ENCODE assay signal across 14 cellular contexts in genomic region chr9:113636165-113636564, GRCh38.
DNase-seq lines count a peak whose midpoint lies in the region; TF ChIP-seq lines count a peak whose summit lies in the region.
"Had no signal": no experiment of that assay in that cellular context is flagged by ENCODE, and none has a peak within 500 bp of the region (broad histone marks: within the 10 kb centered on the region; RNA-seq: fewer than 3 reads in every experiment).

No MANE protein-coding gene starts in this region.

- peak overlapping the region; percentile 97 for H3K27ac Mint-ChIP-seq in endothelial cell (ENCODE audit: unreplicated experiment)

- TF ChIP-seq POLR2A in erythroblast (IDR thresholded peaks at IDR 0.05; ENCODE audit: low read length) = no peak

- no peaks in the 10 kb centered on the region for H3K9me3 Mint-ChIP-seq in endothelial cell (ENCODE audit: unreplicated experiment)

- DNase-seq in DMS 273 (lab: John Stamatoyannopoulos, UW; ENCODE audit: unreplicated experiment) (peak; percentile 59), DMS 273 treated with DMSO at 0.1 percent for 48 hours (lab: John Stamatoyannopoulos, UW) (no peak), NCI-H1092 (lab: John Stamatoyannopoulos, UW) (peak; percentile 46), endothelial cell (ENCODE audit: low spot score) (no peak), posterior vena cava (ENCODE audit: low spot score) (peak; percentile 55), erythroblast (lab: John Stamatoyannopoulos, UW) (no peak), EL (no peak)
- no peak for DNase-seq in stimulated activated CD4-positive, alpha-beta T cell treated with anti-CD3 and anti-CD28 coated beads, Interleukin-15, amount 100 ng/mL, for 24 hours
- DNase-seq: activated naive CD4-positive, alpha-beta T cell treated with anti-CD3 and anti-CD28 coated beads, Interleukin-2, amount 50 U/mL, for 16 hours; DND-41; KBM-7; NCI-H1105; NCI-H2227 treated with DMSO at 0.1 percent for 48 hours; NK-92 treated with Interleukin-12 subunit alpha and Interleukin-12 subunit beta, amount 100 ng/mL, for 24 hours had no signal

- H3K36me3 Mint-ChIP-seq in endothelial cell (ENCODE audit: low read depth, unreplicated experiment) = no peaks in the 10 kb centered on the region

- peaks cover 52% of the 10 kb centered on the region for H3K4me1 Mint-ChIP-seq in endothelial cell (ENCODE audit: unreplicated experiment)

- no peak overlapping the region for H3K4me3 Mint-ChIP-seq in endothelial cell (ENCODE audit: unreplicated experiment)

- intact Hi-C loops in posterior vena cava (cut with DNase I) = no loop called here

- H3K27me3 Mint-ChIP-seq in endothelial cell (ENCODE audit: unreplicated experiment) = peaks cover 22% of the 10 kb centered on the region

- no peak for TF ChIP-seq CTCF in endothelial cell (IDR thresholded peaks at IDR 0.05; ENCODE audit: unreplicated experiment)

Comparison
In these comparisons a context has a peak if more than half of its experiments do, and no peak if none do; other contexts are left out.
1. DNase-seq: peak in DMS 273 (single experiment), NCI-H1092 (single experiment) and posterior vena cava (single experiment); none in DMS 273 treated with DMSO at 0.1 percent for 48 hours (single experiment), endothelial cell (single experiment), erythroblast (0 of 2), EL (single experiment) and stimulated activated CD4-positive, alpha-beta T cell treated with anti-CD3 and anti-CD28 coated beads, Interleukin-15, amount 100 ng/mL, for 24 hours (single experiment).